In the genomic region with DNA sequence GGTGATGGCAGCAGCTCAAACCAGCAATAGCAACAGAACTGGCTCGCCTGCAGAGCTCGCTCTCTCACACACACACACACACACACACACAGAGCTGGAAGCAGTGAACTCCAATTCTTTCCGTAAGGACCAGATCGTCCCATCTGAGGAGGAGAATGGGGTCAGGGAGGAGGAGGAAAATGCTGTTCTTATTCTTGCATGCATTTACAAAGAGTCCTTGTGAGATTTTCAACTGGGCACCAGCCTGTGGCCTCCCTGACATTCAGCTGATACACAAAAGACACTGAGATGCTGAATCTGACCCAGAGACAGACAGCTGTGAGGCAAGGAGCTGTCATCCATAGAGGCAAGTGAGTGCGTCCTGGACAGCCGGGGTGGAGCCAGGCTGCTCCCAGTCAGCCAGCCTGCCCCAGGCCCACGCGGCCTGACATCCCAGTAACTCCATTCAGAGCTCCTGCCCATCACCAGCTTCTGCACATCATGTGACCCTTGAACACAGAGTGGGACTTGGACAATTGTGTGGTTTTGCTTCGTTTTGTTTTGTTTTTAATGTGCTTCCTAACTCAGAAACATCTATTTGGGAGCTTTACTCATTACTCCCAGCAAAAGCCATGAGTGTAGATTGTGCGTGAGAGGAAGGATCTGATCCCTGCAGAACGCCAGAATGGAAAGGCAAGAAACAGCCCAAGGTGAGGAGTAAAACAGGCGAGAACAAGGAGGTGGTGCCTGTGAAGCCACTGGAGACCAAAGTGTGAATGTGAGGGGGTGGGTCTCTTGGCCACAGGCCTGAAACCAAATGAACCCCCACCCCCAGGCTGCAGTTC, we compare ENCODE assay signal across 9 cellular contexts. TPM values are rescaled to one million over a fixed set of nuclear protein-coding genes. Genes with fewer than 3 reads are reported as not detected.
DNase-seq lines count a peak whose midpoint lies in the region; ATAC-seq and TF ChIP-seq lines count a peak whose summit lies in the region.
"Had no signal": no experiment of that assay in that cellular context is flagged by ENCODE, and none has a peak within 500 bp of the region (broad histone marks: within the 10 kb centered on the region; RNA-seq: fewer than 3 reads in every experiment).

No MANE protein-coding gene starts in this region.

- H3K36me3 Mint-ChIP-seq in WTC11: peaks cover 34% of the 10 kb centered on the region
- peaks cover 31% of the 10 kb centered on the region for H3K36me3 Mint-ChIP-seq in endothelial cell (ENCODE audit: low read depth, unreplicated experiment)

- H3K4me3 ChIP-seq in GM08714 (ENCODE audit: low read length) (peak overlapping the region; percentile 67; the same call in 1 of the 2 replicates), retinal pigment epithelial cell (ENCODE audit: low read length) (peak overlapping the region; percentile 77), A673 (ENCODE audit: low read depth, low read length, poor library complexity, severe bottlenecking) (no peak overlapping the region)

- CTCF ChIA-PET in WTC11 (lab: Charles Lee): interaction anchor here (0.6 to 2.5 kb wide), 5 partner anchors 24 to 202 kb away, joined by 3 to 9 read pairs (median 3); no protein-coding TSS in a partner anchor
- CTCF ChIA-PET in A673 (lab: Charles Lee): no interaction called here

- H3K4me1 Mint-ChIP-seq in WTC11: peaks cover 25% of the 10 kb centered on the region
- peaks cover 24% of the 10 kb centered on the region for H3K4me1 Mint-ChIP-seq in endothelial cell (ENCODE audit: unreplicated experiment)

- H3K9me3 ChIP-seq in A673 (ENCODE audit: low read depth, low read length, poor library complexity, severe bottlenecking): no peaks in the 10 kb centered on the region

- H3K36me3 ChIP-seq in A673 (ENCODE audit: insufficient read depth, low read length, poor library complexity, severe bottlenecking): peaks cover 3% of the 10 kb centered on the region

- POLR2A ChIA-PET in WTC11 (lab: Charles Lee) (interaction anchor here (0.6 to 0.8 kb wide), 2 partner anchors 25 to 110 kb away, joined by 3 to 8 read pairs; no protein-coding TSS in a partner anchor), A673 (lab: Charles Lee; ENCODE audit: low non-redundant PET) (no interaction called here)

- ATAC-seq in WTC11: no peak

- no peaks in the 10 kb centered on the region for H3K27me3 ChIP-seq in A673 (replicated peaks; ENCODE audit: insufficient read depth, low read depth, low read length, poor library complexity)

- H3K27ac Mint-ChIP-seq in WTC11 (peak overlapping the region; percentile 80), endothelial cell (ENCODE audit: unreplicated experiment) (no peak overlapping the region)

- H3K9me3 Mint-ChIP-seq in WTC11: no peaks in the 10 kb centered on the region
- no peaks in the 10 kb centered on the region for H3K9me3 Mint-ChIP-seq in endothelial cell (ENCODE audit: unreplicated experiment)

- H3K4me3 Mint-ChIP-seq in WTC11: peak overlapping the region; percentile 90
- H3K4me3 Mint-ChIP-seq in endothelial cell (ENCODE audit: unreplicated experiment): no peak overlapping the region

- H3K4me1 ChIP-seq in A673 (ENCODE audit: insufficient read depth, low read length, poor library complexity, severe bottlenecking): no peaks in the 10 kb centered on the region

- intact Hi-C loops in A673 (cut with micrococcal nuclease; ENCODE audit: unreplicated experiment): no loop called here

- H3K27ac ChIP-seq in A673 (ENCODE audit: low read depth, low read length, poor library complexity, severe bottlenecking): no peak overlapping the region
- H3K27ac ChIP-seq: KMS-11 had no signal

- H3K27me3 Mint-ChIP-seq in WTC11 (ENCODE audit: low read depth) (no peaks in the 10 kb centered on the region; the same call in 1 of the 2 replicates), endothelial cell (ENCODE audit: unreplicated experiment) (peaks cover 7% of the 10 kb centered on the region)

- BruUV-seq in A673 (replicated peaks; lab: Mats Ljungman, UMichigan): no TSS peak

- DNase-seq in WTC11 (ENCODE audit: low spot score) (no peak), globus pallidus (ENCODE audit: low spot score) (peak; percentile 70), retinal pigment epithelial cell (ENCODE audit: low read depth) (no peak), endothelial cell (ENCODE audit: low spot score) (no peak), A673 (ENCODE audit: low spot score) (no peak), NCI-H2029 treated with DMSO at 0.1 percent for 48 hours (lab: John Stamatoyannopoulos, UW) (no peak), AML-193 (lab: John Stamatoyannopoulos, UW) (no peak)

- no peak for TF ChIP-seq CTCF in WTC11 (IDR thresholded peaks at IDR 0.05)
- TF ChIP-seq CTCF in retinal pigment epithelial cell (conservative IDR thresholded peaks at IDR 0.05; ENCODE audit: low read depth, low read length): no peak
- TF ChIP-seq CTCF in endothelial cell (IDR thresholded peaks at IDR 0.05; ENCODE audit: unreplicated experiment): no peak
- no peak for TF ChIP-seq CTCF in A673 (conservative IDR thresholded peaks at IDR 0.05; ENCODE audit: low read depth, low read length)

TF ChIP-seq in WTC11, 78 proteins besides CTCF, POLR2A, EP300 and RAD21 (continues in another document):
- TF ChIP-seq STAT6 (CRISPR knock-in tag; conservative IDR thresholded peaks at IDR 0.05; ENCODE audit: low read depth) (no peak), ATF3 (CRISPR knock-in tag; conservative IDR thresholded peaks at IDR 0.05) (no peak), CDX4 (CRISPR knock-in tag; IDR thresholded peaks at IDR 0.05; ENCODE audit: borderline replicate concordance) (no peak), ZBTB21 (CRISPR knock-in tag; IDR thresholded peaks at IDR 0.05; ENCODE audit: borderline replicate concordance) (no peak), SP1 (CRISPR knock-in tag; conservative IDR thresholded peaks at IDR 0.05) (no peak), NR3C1 (CRISPR knock-in tag; conservative IDR thresholded peaks at IDR 0.05; ENCODE audit: low read depth) (no peak)
- TF ChIP-seq, protein P1, sequence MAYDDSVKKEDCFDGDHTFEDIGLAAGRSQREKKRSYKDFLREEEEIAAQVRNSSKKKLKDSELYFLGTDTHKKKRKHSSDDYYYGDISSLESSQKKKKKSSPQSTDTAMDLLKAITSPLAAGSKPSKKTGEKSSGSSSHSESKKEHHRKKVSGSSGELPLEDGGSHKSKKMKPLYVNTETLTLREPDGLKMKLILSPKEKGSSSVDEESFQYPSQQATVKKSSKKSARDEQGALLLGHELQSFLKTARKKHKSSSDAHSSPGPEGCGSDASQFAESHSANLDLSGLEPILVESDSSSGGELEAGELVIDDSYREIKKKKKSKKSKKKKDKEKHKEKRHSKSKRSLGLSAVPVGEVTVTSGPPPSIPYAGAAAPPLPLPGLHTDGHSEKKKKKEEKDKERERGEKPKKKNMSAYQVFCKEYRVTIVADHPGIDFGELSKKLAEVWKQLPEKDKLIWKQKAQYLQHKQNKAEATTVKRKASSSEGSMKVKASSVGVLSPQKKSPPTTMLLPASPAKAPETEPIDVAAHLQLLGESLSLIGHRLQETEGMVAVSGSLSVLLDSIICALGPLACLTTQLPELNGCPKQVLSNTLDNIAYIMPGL (CRISPR knock-in tag; IDR thresholded peaks at IDR 0.05): no peak
- TF ChIP-seq, protein P2, sequence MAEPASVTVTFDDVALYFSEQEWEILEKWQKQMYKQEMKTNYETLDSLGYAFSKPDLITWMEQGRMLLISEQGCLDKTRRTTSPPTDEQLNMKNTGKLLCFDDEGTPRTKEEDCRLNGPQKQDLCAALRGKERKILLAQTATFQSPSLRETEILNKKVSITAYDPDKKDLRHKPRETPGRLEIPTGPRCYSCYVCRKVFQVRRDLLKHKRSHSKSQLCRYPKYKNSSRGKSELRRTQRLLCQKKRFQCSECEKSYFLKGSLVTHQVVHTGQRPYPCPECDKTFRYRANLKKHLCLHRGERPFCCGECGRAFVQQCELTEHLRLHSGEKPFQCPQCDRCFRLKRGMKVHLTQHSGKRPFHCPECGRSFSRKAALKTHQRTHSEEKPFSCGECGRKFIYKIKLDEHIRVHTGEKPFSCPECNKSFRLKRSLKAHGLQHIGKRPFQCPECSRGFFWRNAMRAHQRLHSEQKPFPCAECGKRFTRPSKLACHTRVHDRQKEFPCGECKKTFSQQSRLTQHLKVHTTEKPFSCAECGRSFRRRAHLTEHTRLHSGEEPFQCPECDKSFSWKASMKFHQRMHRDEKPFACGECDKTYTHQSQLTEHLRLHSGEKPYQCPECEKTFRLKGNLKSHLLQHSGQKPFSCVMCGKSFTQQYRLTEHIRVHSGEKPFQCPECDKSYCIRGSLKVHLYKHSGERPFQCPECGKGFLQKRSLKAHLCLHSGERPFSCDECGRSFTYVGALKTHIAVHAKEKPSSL (CRISPR knock-in tag; conservative IDR thresholded peaks at IDR 0.05): no peak

RNA-seq across cellular contexts. Expression of gene SERPINB9, which starts 2.1 kb away (rescaled TPM):
- total RNA-seq in WTC11 (2021): 39.5 to 43.7 TPM (median 41.6 TPM) in 3 replicates
- 23.0 TPM for total RNA-seq in endothelial cell (ENCODE audit: unreplicated experiment)
- total RNA-seq in A673 (2021): 4.1 and 4.2 TPM in 2 replicates

RNA-seq across cellular contexts. Expression of gene SERPINB1, which starts 59.4 kb away (rescaled TPM):
- total RNA-seq in WTC11 (2021): 14.8 to 21.1 TPM (median 16.9 TPM) in 3 replicates
- total RNA-seq in endothelial cell (ENCODE audit: unreplicated experiment): 16.6 TPM
- 1.3 and 1.9 TPM in 2 replicates for total RNA-seq in A673 (2021)
